ENCODE assay signal across 8 cellular contexts in genomic region chr16:77236063-77236511, GRCh38. TPM values are rescaled to one million over a fixed set of nuclear protein-coding genes. Genes with fewer than 3 reads are reported as not detected.
DNase-seq lines count a peak whose midpoint lies in the region; ATAC-seq and TF ChIP-seq lines count a peak whose summit lies in the region.

No MANE protein-coding gene starts in this region.

- peak overlapping the region in 1 of 2 experiments; percentile 64 for H3K18ac ChIP-seq in mesenchymal stem cell (ENCODE audit: low read depth in 1 of 2, low read length in 2 of 2)

- intact Hi-C loops in CD8-positive, alpha-beta T cell (cut with DNase I, micrococcal nuclease), result loop anchor here (1.0 to 10.0 kb wide), 4 partner anchors 23 to 735 kb away; no protein-coding TSS in a partner anchor
- intact Hi-C loops in activated CD4-positive, alpha-beta memory T cell treated with anti-CD3 and anti-CD28 coated beads for 36 hours (cut with micrococcal nuclease), result loop anchor here (1.0 to 5.0 kb wide), 6 partner anchors 71 to 767 kb away; no protein-coding TSS in a partner anchor

- H2AK5ac ChIP-seq in mesenchymal stem cell (ENCODE audit: low read length, severe bottlenecking), result no peak overlapping the region

- H3K4me2 ChIP-seq in mesenchymal stem cell (ENCODE audit: low read length, poor library complexity, severe bottlenecking), result peak overlapping the region; percentile 64

- DNase-seq in CD8-positive, alpha-beta T cell, result peak; percentile 79 to 93 (median 83)
- peak; percentile 91 for DNase-seq in NCI-H82 (lab: John Stamatoyannopoulos, UW)
- DNase-seq in activated CD4-positive, alpha-beta memory T cell treated with anti-CD3 and anti-CD28 coated beads for 36 hours, result peak; percentile 92
- DNase-seq in ecto neural progenitor cell (ENCODE audit: low spot score), result peak; percentile 95
- peak; percentile 77 for DNase-seq in mesenchymal stem cell
- peak; percentile 82 for DNase-seq in stimulated activated CD8-positive, alpha-beta memory T cell treated with anti-CD3 and anti-CD28 coated beads, Interleukin-15, amount 100 ng/mL, for 24 hours (ENCODE audit: low read depth)

- H4K91ac ChIP-seq in mesenchymal stem cell (ENCODE audit: low read length), result no peak overlapping the region

- H3K27me3 Mint-ChIP-seq in CD8-positive, alpha-beta T cell (ENCODE audit: low read depth), result peaks cover 27% of the 10 kb centered on the region
- H3K27me3 Mint-ChIP-seq in activated CD4-positive, alpha-beta memory T cell treated with anti-CD3 and anti-CD28 coated beads for 36 hours, result peaks cover 16% of the 10 kb centered on the region

- H3K23ac ChIP-seq in mesenchymal stem cell (ENCODE audit: low read length in 2 of 2), result no peak overlapping the region

- no peaks in the 10 kb centered on the region for H3K36me3 Mint-ChIP-seq in CD8-positive, alpha-beta T cell
- H3K36me3 Mint-ChIP-seq in activated CD4-positive, alpha-beta memory T cell treated with anti-CD3 and anti-CD28 coated beads for 36 hours, result no peaks in the 10 kb centered on the region

- H3K9me3 Mint-ChIP-seq in CD8-positive, alpha-beta T cell, result no peaks in the 10 kb centered on the region
- H3K9me3 Mint-ChIP-seq in activated CD4-positive, alpha-beta memory T cell treated with anti-CD3 and anti-CD28 coated beads for 36 hours, result no peaks in the 10 kb centered on the region

- CTCF ChIA-PET in CD8-positive, alpha-beta T cell (lab: Charles Lee), result interaction anchor here (0.6 to 7.5 kb wide), 9 partner anchors 14 to 373 kb away, joined by 3 to 116 read pairs (median 4); no protein-coding TSS in a partner anchor
- CTCF ChIA-PET in activated CD4-positive, alpha-beta memory T cell treated with anti-CD3 and anti-CD28 coated beads for 36 hours (lab: Charles Lee), result interaction anchor here (0.6 to 9.6 kb wide), 22 partner anchors 8 to 767 kb away, joined by 3 to 206 read pairs (median 3); no protein-coding TSS in a partner anchor

- H4K8ac ChIP-seq in mesenchymal stem cell (ENCODE audit: low read length), result no peak overlapping the region

- no peak overlapping the region for H3K27ac Mint-ChIP-seq in CD8-positive, alpha-beta T cell
- no peak overlapping the region for H3K27ac Mint-ChIP-seq in activated CD4-positive, alpha-beta memory T cell treated with anti-CD3 and anti-CD28 coated beads for 36 hours

- no peak overlapping the region for H3K14ac ChIP-seq in mesenchymal stem cell (ENCODE audit: low read length in 2 of 2)

- no peaks in the 10 kb centered on the region for H3K36me3 ChIP-seq in CD8-positive, alpha-beta T cell (ENCODE audit: insufficient read depth, low read length)
- no peaks in the 10 kb centered on the region for H3K36me3 ChIP-seq in mesenchymal stem cell (ENCODE audit: control insufficient read depth in 1 of 2, insufficient read depth in 2 of 2, low read depth in 1 of 2, low read length in 2 of 2)

- no peak overlapping the region for H3K4ac ChIP-seq in mesenchymal stem cell (ENCODE audit: low read depth in 1 of 2, low read length in 2 of 2)

- peak; percentile 99 for TF ChIP-seq CTCF in CD8-positive, alpha-beta T cell (IDR thresholded peaks at IDR 0.05)

- H2AFZ ChIP-seq in mesenchymal stem cell (ENCODE audit: low read depth, low read length), result no peak overlapping the region

- H3K79me1 ChIP-seq in mesenchymal stem cell (replicated peaks; ENCODE audit: low read length, poor library complexity, severe bottlenecking), result no peaks in the 10 kb centered on the region

- H3K9ac ChIP-seq in mesenchymal stem cell (ENCODE audit: low read length), result peak overlapping the region; percentile 68

- H3K27me3 ChIP-seq in CD8-positive, alpha-beta T cell (ENCODE audit: insufficient read depth, low read length), result no peaks in the 10 kb centered on the region
- H3K27me3 ChIP-seq in mesenchymal stem cell (ENCODE audit: control insufficient read depth in 1 of 2, insufficient read depth in 1 of 2, low read length in 2 of 2), result no peaks in the 10 kb centered on the region

- H3K9me3 ChIP-seq in CD8-positive, alpha-beta T cell (ENCODE audit: low read length), result no peaks in the 10 kb centered on the region
- no peaks in the 10 kb centered on the region for H3K9me3 ChIP-seq in mesenchymal stem cell (ENCODE audit: control insufficient read depth, low read length)

- H2BK5ac ChIP-seq in mesenchymal stem cell (ENCODE audit: low read depth, low read length, poor library complexity, severe bottlenecking), result no peak overlapping the region

- peak overlapping the region; percentile 57 for H3K4me3 Mint-ChIP-seq in CD8-positive, alpha-beta T cell
- peak overlapping the region; percentile 17 for H3K4me3 Mint-ChIP-seq in activated CD4-positive, alpha-beta memory T cell treated with anti-CD3 and anti-CD28 coated beads for 36 hours

- peaks cover 7% of the 10 kb centered on the region for H3K4me1 Mint-ChIP-seq in CD8-positive, alpha-beta T cell (ENCODE audit: low read depth)
- peaks cover 4% of the 10 kb centered on the region for H3K4me1 Mint-ChIP-seq in activated CD4-positive, alpha-beta memory T cell treated with anti-CD3 and anti-CD28 coated beads for 36 hours (ENCODE audit: low read depth)

- no peak overlapping the region for H2BK12ac ChIP-seq in mesenchymal stem cell (ENCODE audit: low read length in 2 of 2)

- peak; percentile 99 for ATAC-seq in CD8-positive, alpha-beta T cell
- ATAC-seq in GM19455 (IDR thresholded peaks at IDR 0.05; ENCODE audit: unreplicated experiment) (peak; percentile 97), HG03558 (IDR thresholded peaks at IDR 0.05; ENCODE audit: extremely low read depth, unreplicated experiment) (peak; percentile 86)

- H2BK15ac ChIP-seq in mesenchymal stem cell (ENCODE audit: low read depth, poor library complexity, severe bottlenecking), result no peak overlapping the region

- peak overlapping the region; percentile 33 for H3K4me3 ChIP-seq in CD8-positive, alpha-beta T cell (ENCODE audit: low read depth, low read length)
- peak overlapping the region in 1 of 2 experiments; percentile 63 for H3K4me3 ChIP-seq in mesenchymal stem cell (ENCODE audit: insufficient read depth in 1 of 2, low read depth in 1 of 2, low read length in 2 of 2)

- no peak overlapping the region for H2BK120ac ChIP-seq in mesenchymal stem cell (ENCODE audit: low read depth, low read length)

- H3K4me1 ChIP-seq in CD8-positive, alpha-beta T cell (ENCODE audit: insufficient read depth, low read length), result peaks cover 4% of the 10 kb centered on the region
- H3K4me1 ChIP-seq in mesenchymal stem cell (ENCODE audit: control insufficient read depth, insufficient read depth, low read depth, low read length), result peaks cover 2% of the 10 kb centered on the region

- POLR2A ChIA-PET in CD8-positive, alpha-beta T cell (lab: Charles Lee), result no interaction called here
- POLR2A ChIA-PET in activated CD4-positive, alpha-beta memory T cell treated with anti-CD3 and anti-CD28 coated beads for 36 hours (lab: Charles Lee), result no interaction called here

- WGBS in mesenchymal stem cell, result 2% methylated on average over 21 of the region's 21 CpGs

- no peak overlapping the region for H3K27ac ChIP-seq in CD8-positive, alpha-beta T cell (ENCODE audit: low read depth, low read length)
- no peak overlapping the region for H3K27ac ChIP-seq in mesenchymal stem cell (ENCODE audit: low read length, poor library complexity, severe bottlenecking)

RNA-seq across cellular contexts. Expression of gene SYCE1L, which starts 36.9 kb away (rescaled TPM):
- total RNA-seq in CD8-positive, alpha-beta T cell, result 10 to 100 TPM in 1 of 2 experiments, 1 to 10 TPM in 1; 6.1 to 11.5 TPM
- 1 to 10 TPM; 3.9 to 5.0 TPM for total RNA-seq in activated CD4-positive, alpha-beta memory T cell treated with anti-CD3 and anti-CD28 coated beads for 36 hours
- 2.8 TPM for polyA plus RNA-seq in mesenchymal stem cell (2013, experiment 1 of 2)
- 5.9 TPM for polyA plus RNA-seq in mesenchymal stem cell (2013, experiment 2 of 2)

RNA-seq across cellular contexts. Expression of gene MON1B, which starts 45.1 kb away (rescaled TPM):
- 10 to 100 TPM; 49.1 to 50.7 TPM for total RNA-seq in CD8-positive, alpha-beta T cell
- total RNA-seq in activated CD4-positive, alpha-beta memory T cell treated with anti-CD3 and anti-CD28 coated beads for 36 hours, result 10 to 100 TPM; 63.7 to 70.2 TPM
- 18.6 TPM for polyA plus RNA-seq in mesenchymal stem cell (2013, experiment 1 of 2)
- 17.0 TPM for polyA plus RNA-seq in mesenchymal stem cell (2013, experiment 2 of 2)
